Comparison of ENCODE assay signal across 30 cellular contexts in the genomic region with DNA sequence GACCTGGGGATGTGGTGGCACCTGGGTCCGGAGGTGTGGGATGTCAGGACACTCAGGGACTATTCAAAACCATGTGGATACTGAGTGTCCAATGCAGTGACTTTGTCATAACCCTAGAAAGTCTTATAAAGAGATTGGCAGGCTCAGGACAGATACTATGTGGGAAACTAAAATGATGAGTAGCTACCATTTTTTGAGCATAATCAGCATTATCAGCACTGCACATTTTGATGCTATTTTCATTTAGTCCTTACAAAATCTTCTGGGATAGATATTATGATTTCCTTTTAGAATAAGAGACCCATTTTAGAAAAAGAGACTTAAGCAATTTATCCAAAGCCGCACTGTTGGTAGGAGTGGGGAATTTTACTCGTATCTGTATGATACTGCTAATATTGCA.
"Had no signal": no experiment of that assay in that cellular context is flagged by ENCODE, and none has a peak within 500 bp of the region (broad histone marks: within the 10 kb centered on the region; RNA-seq: fewer than 3 reads in every experiment).

No MANE protein-coding gene starts in this region.

- H2AFZ ChIP-seq: neural progenitor cell, parathyroid adenoma had no signal

- FAIRE-seq: urothelium cell line had no signal

- H3K27me3 ChIP-seq: neural progenitor cell, ovary, spleen, suprapubic skin, testis, tibial artery, transverse colon, upper lobe of left lung, vagina had no signal

- H3K79me2 ChIP-seq: parathyroid adenoma had no signal

- ATAC-seq: naive thymus-derived CD4-positive, alpha-beta T cell; natural killer cell; psoas muscle; right cardiac atrium; sciatic nerve; stimulated activated memory B cell treated with anti-CD40 and anti-IgM and Interleukin-4, amounts not matched to agents 10 μg/mL and 1 μg/mL and 100 μg/mL, for 72 hours; stimulated activated naive CD8-positive, alpha-beta T cell treated with anti-CD3 and anti-CD28 coated beads, Interleukin-15, amount 100 ng/mL, for 72 hours; stimulated activated naive CD8-positive, alpha-beta T cell treated with anti-CD3 and anti-CD28 coated beads, Interleukin-15, Interleukin-2, amounts not matched to agents 100 U/mL and 50 U/mL, for 24 hours had no signal

- DNase-seq: naive thymus-derived CD4-positive, alpha-beta T cell; natural killer cell; occipital lobe; ovary; posterior cingulate gyrus; psoas muscle; right cardiac atrium; spleen; stimulated activated CD4-positive, alpha-beta T cell treated with anti-CD3 and anti-CD28 coated beads, Interleukin-12 subunit alpha, Interleukin-12 subunit beta, amount 100 ng/mL, for 4 hours; stimulated activated CD4-positive, alpha-beta T cell treated with anti-CD3 and anti-CD28 coated beads, Interleukin-1b, Interleukin-23, amount 100 ng/mL, for 48 hours; stimulated activated CD4-positive, alpha-beta T cell treated with anti-CD3 and anti-CD28 coated beads, Interleukin-4, amount 100 ng/mL, for 1 hour; stimulated activated CD4-positive, alpha-beta T cell treated with anti-CD3 and anti-CD28 coated beads, Interleukin-4, amount 100 ng/mL, for 4 hours; stimulated activated CD8-positive, alpha-beta memory T cell treated with anti-CD3 and anti-CD28 coated beads, Interleukin-4, amount 100 ng/mL, for 48 hours; stimulated activated naive CD4-positive, alpha-beta T cell; stimulated activated naive CD8-positive, alpha-beta T cell treated with anti-CD3 and anti-CD28 coated beads, Interleukin-15, amount 100 ng/mL, for 72 hours; stimulated activated naive CD8-positive, alpha-beta T cell treated with anti-CD3 and anti-CD28 coated beads, Interleukin-15, Interleukin-2, amounts not matched to agents 100 U/mL and 50 U/mL, for 24 hours; substantia nigra; testis; tibial artery; transverse colon; upper lobe of left lung had no signal

- H3K9me3 ChIP-seq: ovary, psoas muscle, spleen, suprapubic skin, testis, tibial artery, transverse colon, upper lobe of left lung, vagina had no signal

- H3K27ac ChIP-seq: neural progenitor cell, ovary, parathyroid adenoma, psoas muscle, skin epidermis, spleen, suprapubic skin, testis, tibial artery, transverse colon, upper lobe of left lung, vagina had no signal

- H3K4me1 ChIP-seq: parathyroid adenoma, psoas muscle, spleen, suprapubic skin, testis, tibial artery, upper lobe of left lung, vagina had no signal

- H3K4me3 ChIP-seq: neural progenitor cell, ovary, psoas muscle, skin epidermis, smooth muscle cell, spleen, suprapubic skin, testis, tibial artery, transverse colon, upper lobe of left lung, vagina had no signal

- H3K4me2 ChIP-seq: neural progenitor cell, smooth muscle cell had no signal

- H3K9ac ChIP-seq: neural progenitor cell, parathyroid adenoma had no signal

- H3K36me3 ChIP-seq: neural progenitor cell, ovary, spleen, suprapubic skin, tibial artery, transverse colon, upper lobe of left lung, vagina had no signal
